Comparison of ENCODE assay signal across 32 cellular contexts in the genomic region with DNA sequence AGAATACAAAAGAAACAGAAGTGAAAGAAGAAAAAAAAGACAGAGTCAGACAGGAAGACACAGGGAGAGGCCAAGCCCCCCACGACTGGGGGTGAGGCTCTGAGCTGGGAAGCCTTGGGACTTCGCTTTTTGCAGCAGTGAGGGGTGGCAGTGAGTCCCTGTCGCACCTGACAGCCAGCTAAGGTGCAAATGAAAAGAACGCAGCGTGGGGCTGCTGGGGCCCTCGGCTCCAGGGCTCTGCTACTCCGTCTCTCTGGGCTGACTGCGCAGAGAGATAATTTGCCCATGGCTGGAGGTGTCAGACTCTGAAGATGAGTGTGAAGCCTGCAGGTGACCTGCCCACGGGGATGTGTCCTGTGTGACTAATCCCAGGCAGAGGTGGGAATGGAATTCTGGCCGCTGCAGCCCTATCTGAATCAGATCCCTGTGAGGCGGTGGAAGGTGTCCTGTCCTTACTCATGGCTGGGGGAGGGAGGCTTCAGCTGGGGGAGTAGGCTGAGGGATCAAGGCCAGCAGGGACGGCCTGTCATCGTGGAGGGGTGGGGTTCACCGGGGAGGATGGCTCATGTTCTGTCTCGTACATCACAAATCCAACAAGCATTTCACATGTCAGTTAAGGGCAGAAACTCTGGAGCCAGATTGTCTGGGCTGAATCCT.
A peak's percentile ranks its signal among the peaks of the same experiment; 100 is the strongest.
DNase-seq lines count a peak whose midpoint lies in the region; ATAC-seq, FAIRE-seq and TF ChIP-seq lines count a peak whose summit lies in the region.
"Had no signal": no experiment of that assay in that cellular context is flagged by ENCODE, and none has a peak within 500 bp of the region (broad histone marks: within the 10 kb centered on the region; RNA-seq: fewer than 3 reads in every experiment).

No MANE protein-coding gene starts in this region.

- no peaks in the 10 kb centered on the region for H3K9me3 ChIP-seq in neural progenitor cell (ENCODE audit: low read depth)
- H3K9me3 ChIP-seq: SJSA1, spleen, uterus had no signal

- no peaks in the 10 kb centered on the region for H3F3A ChIP-seq in neural progenitor cell (ENCODE audit: low read depth)

- H2AFZ ChIP-seq in neural progenitor cell (replicated peaks), result no peak overlapping the region

- FAIRE-seq in frontal cortex (lab: Jason Lieb, UNC), result no peak
- FAIRE-seq: A204.1, H54 had no signal

- no peak overlapping the region for H3K4me2 ChIP-seq in neural progenitor cell

- no peak overlapping the region for H3K27ac ChIP-seq in neural progenitor cell
- H3K27ac ChIP-seq: SJSA1, spleen, uterus had no signal

- H3K4me1 ChIP-seq in neural progenitor cell, result no peaks in the 10 kb centered on the region
- H3K4me1 ChIP-seq: SJSA1, spleen, uterus had no signal

- no peaks in the 10 kb centered on the region for H3K36me3 ChIP-seq in neural progenitor cell
- H3K36me3 ChIP-seq: SJSA1, spleen, uterus had no signal

- no peak for ATAC-seq in GM19351 (IDR thresholded peaks at IDR 0.05; ENCODE audit: unreplicated experiment)
- ATAC-seq: activated T-cell treated with anti-CD3 and anti-CD28 coated beads, Interleukin-2, amount 50 U/mL, for 72 hours; left colon; stimulated activated effector memory CD8-positive, alpha-beta T cell treated with anti-CD3 and anti-CD28 coated beads, Interleukin-12 subunit alpha, Interleukin-12 subunit beta, amount 100 ng/mL, for 72 hours had no signal

- no peaks in the 10 kb centered on the region for H3K9me3 Mint-ChIP-seq in activated naive CD4-positive, alpha-beta T cell treated with anti-CD3 and anti-CD28 coated beads, Interleukin-2, amount 50 U/mL, for 24 hours
- no peaks in the 10 kb centered on the region for H3K9me3 Mint-ChIP-seq in activated naive CD4-positive, alpha-beta T cell treated with anti-CD3 and anti-CD28 coated beads, Interleukin-2, amount 10 ng/mL, durations not matched to agents 7 days and 5 days
- peaks cover under 1% of the 10 kb centered on the region for H3K9me3 Mint-ChIP-seq in neural progenitor cell
- H3K9me3 Mint-ChIP-seq: activated naive CD4-positive, alpha-beta T cell treated with anti-CD3 and anti-CD28 coated beads for 36 hours; activated T-cell treated with anti-CD3 and anti-CD28 coated beads, Interleukin-2, amount 50 U/mL, for 72 hours; CD8-positive, alpha-beta memory T cell; stimulated activated effector memory CD8-positive, alpha-beta T cell treated with anti-CD3 and anti-CD28 coated beads, Interleukin-12 subunit alpha, Interleukin-12 subunit beta, amount 100 ng/mL, for 72 hours; T-helper 1 cell treated with Interleukin-12 subunit alpha and Interleukin-12 subunit beta and Interleukin-4 antibody, amounts not matched to agents 30 μg/mL and 1 μg/mL, for 36 hours had no signal

- H4K20me1 ChIP-seq in neural progenitor cell (ENCODE audit: low read depth), result no peaks in the 10 kb centered on the region

- H3K36me3 Mint-ChIP-seq in activated naive CD4-positive, alpha-beta T cell treated with anti-CD3 and anti-CD28 coated beads, Interleukin-2, amount 50 U/mL, for 24 hours, result no peaks in the 10 kb centered on the region
- H3K36me3 Mint-ChIP-seq in activated naive CD4-positive, alpha-beta T cell treated with anti-CD3 and anti-CD28 coated beads, Interleukin-2, amount 10 ng/mL, durations not matched to agents 7 days and 5 days, result no peaks in the 10 kb centered on the region
- no peaks in the 10 kb centered on the region for H3K36me3 Mint-ChIP-seq in neural progenitor cell
- H3K36me3 Mint-ChIP-seq: CD8-positive, alpha-beta memory T cell; naive B cell; stimulated activated effector memory CD8-positive, alpha-beta T cell treated with anti-CD3 and anti-CD28 coated beads, Interleukin-12 subunit alpha, Interleukin-12 subunit beta, amount 100 ng/mL, for 72 hours had no signal

- CTCF ChIA-PET in activated naive CD4-positive, alpha-beta T cell treated with anti-CD3 and anti-CD28 coated beads, Interleukin-2, amount 10 ng/mL, durations not matched to agents 7 days and 5 days (lab: Charles Lee), result interaction anchor here (1.0 kb wide), 1 partner anchor 16 kb away, joined by 6 read pairs; no protein-coding TSS in a partner anchor

- H3K4me3 ChIP-seq in epithelial cell of esophagus (ENCODE audit: low read length) (no peak overlapping the region), neural progenitor cell (no peak overlapping the region)
- H3K4me3 ChIP-seq: SJSA1, spleen, uterus had no signal

- H3K27me3 Mint-ChIP-seq in activated naive CD4-positive, alpha-beta T cell treated with anti-CD3 and anti-CD28 coated beads, Interleukin-2, amount 50 U/mL, for 24 hours, result peaks cover 32% of the 10 kb centered on the region
- peaks cover 50% of the 10 kb centered on the region for H3K27me3 Mint-ChIP-seq in activated naive CD4-positive, alpha-beta T cell treated with anti-CD3 and anti-CD28 coated beads, Interleukin-2, amount 10 ng/mL, durations not matched to agents 7 days and 5 days
- peaks cover 73% of the 10 kb centered on the region for H3K27me3 Mint-ChIP-seq in neural progenitor cell (ENCODE audit: insufficient read depth, low read depth)

- DNase-seq in activated naive CD4-positive, alpha-beta T cell treated with anti-CD3 and anti-CD28 coated beads, Interleukin-2, amount 10 ng/mL, durations not matched to agents 7 days and 5 days, result no peak
- DNase-seq in NCI-H226 (peak; percentile 55), epithelial cell of esophagus (ENCODE audit: low read depth) (peak; percentile 92), neural progenitor cell (ENCODE audit: low spot score) (no peak), NOMO-1 treated with DMSO at 0.1 percent for 48 hours (lab: John Stamatoyannopoulos, UW; ENCODE audit: unreplicated experiment) (no peak), frontal cortex (ENCODE audit: low spot score in 2 of 2) (no peak)
- DNase-seq: activated CD4-positive, alpha-beta T cell treated with anti-CD3 and anti-CD28 coated beads for 48 hours; activated naive CD4-positive, alpha-beta T cell treated with anti-CD3 and anti-CD28 coated beads for 36 hours; activated T-cell treated with anti-CD3 and anti-CD28 coated beads, Interleukin-2, amount 50 U/mL, for 72 hours; CD8-positive, alpha-beta memory T cell; central memory CD4-positive, alpha-beta T cell; dermis blood vessel endothelial cell; GF-D8; Kasumi-1; left colon; mesenchymal stem cell; naive B cell; NCI-H1105 treated with DMSO at 0.1 percent for 48 hours; NCI-H2029; NCI-H2227 treated with DMSO at 0.1 percent for 48 hours; NCI-H774; spleen; stimulated activated CD4-positive, alpha-beta T cell treated with anti-CD3 and anti-CD28 coated beads, Interleukin-2, amount 100 ng/mL, for 48 hours; substantia nigra had no signal

- no peaks in the 10 kb centered on the region for H3K27me3 ChIP-seq in neural progenitor cell
- H3K27me3 ChIP-seq: uterus had no signal

- H3K4me3 Mint-ChIP-seq in activated naive CD4-positive, alpha-beta T cell treated with anti-CD3 and anti-CD28 coated beads, Interleukin-2, amount 50 U/mL, for 24 hours, result no peak overlapping the region
- H3K4me3 Mint-ChIP-seq in activated naive CD4-positive, alpha-beta T cell treated with anti-CD3 and anti-CD28 coated beads, Interleukin-2, amount 10 ng/mL, durations not matched to agents 7 days and 5 days, result no peak overlapping the region
- no peak overlapping the region for H3K4me3 Mint-ChIP-seq in neural progenitor cell
- H3K4me3 Mint-ChIP-seq: activated naive CD4-positive, alpha-beta T cell treated with anti-CD3 and anti-CD28 coated beads for 36 hours; activated T-cell treated with anti-CD3 and anti-CD28 coated beads, Interleukin-2, amount 50 U/mL, for 72 hours; CD8-positive, alpha-beta memory T cell; naive B cell; stimulated activated effector memory CD8-positive, alpha-beta T cell treated with anti-CD3 and anti-CD28 coated beads, Interleukin-12 subunit alpha, Interleukin-12 subunit beta, amount 100 ng/mL, for 72 hours; T-helper 1 cell treated with Interleukin-12 subunit alpha and Interleukin-12 subunit beta and Interleukin-4 antibody, amounts not matched to agents 30 μg/mL and 1 μg/mL, for 36 hours had no signal

- TF ChIP-seq CTCF in epithelial cell of esophagus (IDR thresholded peaks at IDR 0.05; ENCODE audit: insufficient read depth, low read depth, low read length, missing control alignments), result no peak
- TF ChIP-seq CTCF in neural progenitor cell (IDR thresholded peaks at IDR 0.05), result no peak

- no peak overlapping the region for H3K9ac ChIP-seq in neural progenitor cell

- no peaks in the 10 kb centered on the region for H3K4me1 Mint-ChIP-seq in activated naive CD4-positive, alpha-beta T cell treated with anti-CD3 and anti-CD28 coated beads, Interleukin-2, amount 50 U/mL, for 24 hours
- H3K4me1 Mint-ChIP-seq in activated naive CD4-positive, alpha-beta T cell treated with anti-CD3 and anti-CD28 coated beads, Interleukin-2, amount 10 ng/mL, durations not matched to agents 7 days and 5 days, result no peaks in the 10 kb centered on the region
- peaks cover under 1% of the 10 kb centered on the region for H3K4me1 Mint-ChIP-seq in neural progenitor cell

- peak overlapping the region; percentile 5 for H3K27ac Mint-ChIP-seq in activated naive CD4-positive, alpha-beta T cell treated with anti-CD3 and anti-CD28 coated beads, Interleukin-2, amount 50 U/mL, for 24 hours
- H3K27ac Mint-ChIP-seq in activated naive CD4-positive, alpha-beta T cell treated with anti-CD3 and anti-CD28 coated beads, Interleukin-2, amount 10 ng/mL, durations not matched to agents 7 days and 5 days, result no peak overlapping the region
- peak overlapping the region; percentile 1 for H3K27ac Mint-ChIP-seq in neural progenitor cell
- H3K27ac Mint-ChIP-seq: activated naive CD4-positive, alpha-beta T cell treated with anti-CD3 and anti-CD28 coated beads for 36 hours; activated T-cell treated with anti-CD3 and anti-CD28 coated beads, Interleukin-2, amount 50 U/mL, for 72 hours; CD8-positive, alpha-beta memory T cell; naive B cell; stimulated activated effector memory CD8-positive, alpha-beta T cell treated with anti-CD3 and anti-CD28 coated beads, Interleukin-12 subunit alpha, Interleukin-12 subunit beta, amount 100 ng/mL, for 72 hours; T-helper 1 cell treated with Interleukin-12 subunit alpha and Interleukin-12 subunit beta and Interleukin-4 antibody, amounts not matched to agents 30 μg/mL and 1 μg/mL, for 36 hours had no signal

- no peaks in the 10 kb centered on the region for H3K79me2 ChIP-seq in neural progenitor cell (ENCODE audit: low read depth)

Comparison
In these comparisons a context has a peak if more than half of its experiments do, and no peak if none do; other contexts are left out.
1. DNase-seq: peak in NCI-H226 (single experiment) and epithelial cell of esophagus (single experiment); none in activated naive CD4-positive, alpha-beta T cell treated with anti-CD3 and anti-CD28 coated beads, Interleukin-2, amount 10 ng/mL, durations not matched to agents 7 days and 5 days (single experiment), neural progenitor cell (single experiment), NOMO-1 treated with DMSO at 0.1 percent for 48 hours (single experiment) and frontal cortex (0 of 2).